11 cellular contexts compared by ENCODE assay signal in genomic region chr12:124700810-124701594, GRCh38.
A peak's percentile ranks its signal among the peaks of the same experiment; 100 is the strongest.
DNase-seq lines count a peak whose midpoint lies in the region; FAIRE-seq and TF ChIP-seq lines count a peak whose summit lies in the region.
"Had no signal": no experiment of that assay in that cellular context is flagged by ENCODE, and none has a peak within 500 bp of the region (broad histone marks: within the 10 kb centered on the region; RNA-seq: fewer than 3 reads in every experiment).

No MANE protein-coding gene starts in this region.

- no peak for FAIRE-seq in HTR-8/SVneo (lab: Jason Lieb, UNC)

- peak overlapping the region; percentile 53 for H3K27ac ChIP-seq in substantia nigra (ENCODE audit: low read depth, low read length, poor library complexity, severe bottlenecking)
- H3K27ac ChIP-seq: brain microvascular endothelial cell had no signal

- TF ChIP-seq CTCF in CD14-positive monocyte (IDR thresholded peaks at IDR 0.05): no peak

- peaks cover 41% of the 10 kb centered on the region for H3K4me1 Mint-ChIP-seq in CD14-positive monocyte
- H3K4me1 Mint-ChIP-seq: activated CD4-positive, alpha-beta memory T cell treated with anti-CD3 and anti-CD28 coated beads, Interleukin-2, amount 10 ng/mL, durations not matched to agents 7 days and 5 days had no signal

- H3K36me3 Mint-ChIP-seq in CD14-positive monocyte: peaks cover 0 to 2% of the 10 kb centered on the region in 2 donors

- no peak overlapping the region for H3K27ac Mint-ChIP-seq in CD14-positive monocyte
- H3K27ac Mint-ChIP-seq: activated CD4-positive, alpha-beta memory T cell treated with anti-CD3 and anti-CD28 coated beads, Interleukin-2, amount 10 ng/mL, durations not matched to agents 7 days and 5 days had no signal

- peaks cover 4 to 18% (median 5%) of the 10 kb centered on the region in 3 donors for H3K27me3 Mint-ChIP-seq in CD14-positive monocyte (ENCODE audit: low read depth in 3 of 3)

- DNase-seq in HTR-8/SVneo (ENCODE audit: insufficient read length, low spot score): peak; percentile 34
- peak; percentile 66 for DNase-seq in dedifferentiated amniotic fluid mesenchymal stem cell (ENCODE audit: extremely low spot score)
- peak; percentile 72 for DNase-seq in left kidney (ENCODE audit: low read depth, low spot score)
- DNase-seq in substantia nigra (lab: John Stamatoyannopoulos, UW): peak in 12 of 49 donors; percentile 18 to 51 (median 34)
- DNase-seq in HCEC 1CT: no peak
- no peak for DNase-seq in activated CD8-positive, alpha-beta memory T cell treated with anti-CD3 and anti-CD28 coated beads, Interleukin-2, amount 50 U/mL, for 4 hours
- DNase-seq in CD14-positive monocyte (ENCODE audit: low spot score): no peak
- DNase-seq in activated effector memory CD4-positive, alpha-beta T cell treated with anti-CD3 and anti-CD28 coated beads, Interleukin-2, amount 50 U/mL, for 16 hours: no peak
- DNase-seq: activated CD4-positive, alpha-beta memory T cell treated with anti-CD3 and anti-CD28 coated beads, Interleukin-2, amount 10 ng/mL, durations not matched to agents 7 days and 5 days; brain microvascular endothelial cell; NCI-H187 treated with DMSO at 0.1 percent for 48 hours had no signal

- H3K9me3 Mint-ChIP-seq in CD14-positive monocyte: peaks cover 0 to 2% (median 0%) of the 10 kb centered on the region in 7 donors
- H3K9me3 Mint-ChIP-seq: activated CD4-positive, alpha-beta memory T cell treated with anti-CD3 and anti-CD28 coated beads, Interleukin-2, amount 10 ng/mL, durations not matched to agents 7 days and 5 days had no signal

- intact Hi-C loops in CD14-positive monocyte (cut with micrococcal nuclease): no loop called here

- no peak overlapping the region for H3K4me3 Mint-ChIP-seq in CD14-positive monocyte
- H3K4me3 Mint-ChIP-seq: activated CD4-positive, alpha-beta memory T cell treated with anti-CD3 and anti-CD28 coated beads, Interleukin-2, amount 10 ng/mL, durations not matched to agents 7 days and 5 days had no signal

Comparison
In these comparisons a context has a peak if more than half of its experiments do, and no peak if none do; other contexts are left out.
1. DNase-seq: peak in HTR-8/SVneo (single experiment), dedifferentiated amniotic fluid mesenchymal stem cell (single experiment) and left kidney (single experiment); none in HCEC 1CT (single experiment), activated CD8-positive, alpha-beta memory T cell treated with anti-CD3 and anti-CD28 coated beads, Interleukin-2, amount 50 U/mL, for 4 hours (single experiment), CD14-positive monocyte (single experiment) and activated effector memory CD4-positive, alpha-beta T cell treated with anti-CD3 and anti-CD28 coated beads, Interleukin-2, amount 50 U/mL, for 16 hours (single experiment).